19 cellular contexts compared by ENCODE assay signal in genomic region chr19:51729781-51730180, GRCh38. TPM values are rescaled to one million over a fixed set of nuclear protein-coding genes. Genes with fewer than 3 reads are reported as not detected.
DNase-seq lines count a peak whose midpoint lies in the region; ATAC-seq and TF ChIP-seq lines count a peak whose summit lies in the region.
"Had no signal": no experiment of that assay in that cellular context is flagged by ENCODE, and none has a peak within 500 bp of the region (broad histone marks: within the 10 kb centered on the region; RNA-seq: fewer than 3 reads in every experiment).

No MANE protein-coding gene starts in this region.

- H3K36me3 ChIP-seq in heart left ventricle (no peaks in the 10 kb centered on the region), adipocyte (ENCODE audit: control insufficient read depth, insufficient read depth, low read length, severe bottlenecking) (no peaks in the 10 kb centered on the region)
- H3K36me3 ChIP-seq: SJCRH30 had no signal

- ATAC-seq in left cardiac atrium: peak; percentile 42 to 48
- ATAC-seq in heart left ventricle: no peak
- no peak for ATAC-seq in GM19395 (IDR thresholded peaks at IDR 0.05; ENCODE audit: unreplicated experiment)

- H3K9ac ChIP-seq in adipocyte (ENCODE audit: low read length): peak overlapping the region; percentile 34

- no peak overlapping the region for H3K27ac ChIP-seq in heart left ventricle
- H3K27ac ChIP-seq: PC-9, SJCRH30 had no signal

- TF ChIP-seq POLR2A in heart left ventricle (IDR thresholded peaks at IDR 0.05): no peak

- no peak overlapping the region for H3K4me3 Mint-ChIP-seq in activated T-cell treated with anti-CD3 and anti-CD28 coated beads, Interleukin-2, amount 50 U/mL, for 24 hours
- H3K4me3 Mint-ChIP-seq: CD4-positive, alpha-beta T cell had no signal

- H3K36me3 Mint-ChIP-seq in activated T-cell treated with anti-CD3 and anti-CD28 coated beads, Interleukin-2, amount 50 U/mL, for 24 hours (ENCODE audit: low read depth): no peaks in the 10 kb centered on the region

- DNase-seq in left cardiac atrium (no peak), heart left ventricle (no peak), adipocyte (ENCODE audit: low read depth) (no peak), fibroblast of the aortic adventitia (ENCODE audit: low read depth) (peak; percentile 68), SK-N-DZ (ENCODE audit: low spot score) (no peak), retina (no peak)
- DNase-seq in activated T-cell treated with anti-CD3 and anti-CD28 coated beads, Interleukin-2, amount 50 U/mL, for 24 hours: no peak
- DNase-seq: 8988T; CD4-positive, alpha-beta T cell; NCI-H1105 treated with DMSO at 0.1 percent for 48 hours; NCI-H1694; NCI-H2081 treated with DMSO at 0.1 percent for 48 hours; NCI-H524; PC-9; SJCRH30 had no signal

- peaks cover 32% of the 10 kb centered on the region for H3K27me3 Mint-ChIP-seq in activated T-cell treated with anti-CD3 and anti-CD28 coated beads, Interleukin-2, amount 50 U/mL, for 24 hours

- no peak overlapping the region for H3K27ac Mint-ChIP-seq in activated T-cell treated with anti-CD3 and anti-CD28 coated beads, Interleukin-2, amount 50 U/mL, for 24 hours
- H3K27ac Mint-ChIP-seq: CD4-positive, alpha-beta T cell had no signal

- H3K4me1 Mint-ChIP-seq in activated T-cell treated with anti-CD3 and anti-CD28 coated beads, Interleukin-2, amount 50 U/mL, for 24 hours (ENCODE audit: low read depth): no peaks in the 10 kb centered on the region

- H3K27me3 ChIP-seq in heart left ventricle (peaks cover 5 to 60% (median 27%) of the 10 kb centered on the region in 9 donors), adipocyte (replicated peaks; ENCODE audit: control insufficient read depth, insufficient read depth, low read length) (no peaks in the 10 kb centered on the region)
- H3K27me3 ChIP-seq: SJCRH30 had no signal

- peaks cover 15% of the 10 kb centered on the region for H3K9me3 Mint-ChIP-seq in activated T-cell treated with anti-CD3 and anti-CD28 coated beads, Interleukin-2, amount 50 U/mL, for 24 hours

- peaks cover 0 to 3% (median 0%) of the 10 kb centered on the region in 12 donors for H3K9me3 ChIP-seq in heart left ventricle
- no peaks in the 10 kb centered on the region for H3K9me3 ChIP-seq in adipocyte (ENCODE audit: control insufficient read depth, low read length)
- H3K9me3 ChIP-seq: SJCRH30 had no signal

- TF ChIP-seq CTCF in heart left ventricle (IDR thresholded peaks at IDR 0.05) (no peak), fibroblast of the aortic adventitia (IDR thresholded peaks at IDR 0.05; ENCODE audit: insufficient read depth, low read length) (no peak)

- WGBS in heart left ventricle, 4 donors: 40 to 65% (median 55%) methylated on average over 2 of the region's 2 CpGs

- no peak overlapping the region for H3K4me3 ChIP-seq in heart left ventricle
- no peak overlapping the region for H3K4me3 ChIP-seq in adipocyte (ENCODE audit: low read length)
- no peak overlapping the region for H3K4me3 ChIP-seq in fibroblast of the aortic adventitia (ENCODE audit: low read depth, low read length)
- H3K4me3 ChIP-seq: PC-9, SJCRH30 had no signal

- H3K4me1 ChIP-seq in heart left ventricle: peaks cover 0 to 4% (median 0%) of the 10 kb centered on the region in 12 donors
- H3K4me1 ChIP-seq in adipocyte (ENCODE audit: control insufficient read depth, insufficient read depth, low read length): peaks cover 28% of the 10 kb centered on the region
- H3K4me1 ChIP-seq: SJCRH30 had no signal

- intact Hi-C loops in left cardiac atrium (cut with DNase I) (no loop called here), heart left ventricle (cut with DNase I) (no loop called here)

RNA-seq across cellular contexts. Expression of gene HAS1, which starts 6.0 kb away (rescaled TPM):
- total RNA-seq in left cardiac atrium: 1 to 10 TPM; 7.2 to 8.7 TPM
- total RNA-seq in heart left ventricle: 10 to 100 TPM in 1 of 9 donors, 1 to 10 TPM in 1, under 1 TPM in 4, not detected in 3; 0.17 to 16.0 (median 0.81) TPM
- under 1 TPM; 0.15 to 0.40 TPM for polyA plus RNA-seq in heart left ventricle
- total RNA-seq in fibroblast of the aortic adventitia (ENCODE audit: low replicate concordance): 0.09 and 0.49 TPM in 2 replicates
- not detected in 2 replicates for polyA plus RNA-seq in SK-N-DZ (2014; cell fraction: cytosol; rRNA removed)
- polyA plus RNA-seq in SK-N-DZ (2014; cell fraction: nucleus; rRNA removed): not detected in 2 replicates
- total RNA-seq: CD4-positive, alpha-beta T cell; H1; PC-9; SJCRH30 had no signal
- polyA plus RNA-seq: AG04450, BJ had no signal

RNA-seq across cellular contexts. Expression of gene FPR1, which starts 21.9 kb away (rescaled TPM):
- total RNA-seq in left cardiac atrium: 10 to 100 TPM; 12.9 to 14.5 TPM
- 10 to 100 TPM in 2 of 9 donors, 1 to 10 TPM in 7; 1.8 to 39.4 (median 4.7) TPM for total RNA-seq in heart left ventricle
- 1 to 10 TPM in 1 of 2 donors, under 1 TPM in 1; 0.15 to 4.8 TPM for polyA plus RNA-seq in heart left ventricle
- total RNA-seq in fibroblast of the aortic adventitia (ENCODE audit: low replicate concordance): not detected in 2 replicates
- polyA plus RNA-seq in SK-N-DZ (2014; cell fraction: cytosol; rRNA removed): not detected in 2 replicates
- polyA plus RNA-seq in SK-N-DZ (2014; cell fraction: nucleus; rRNA removed): not detected in 2 replicates
- total RNA-seq: H1, PC-9, SJCRH30 had no signal
- polyA plus RNA-seq: AG04450, BJ had no signal

RNA-seq across cellular contexts. Expression of gene FPR2, which starts 31.2 kb away (rescaled TPM):
- 1 to 10 TPM; 1.1 to 2.4 TPM for total RNA-seq in left cardiac atrium
- 10 to 100 TPM in 1 of 9 donors, 1 to 10 TPM in 2, under 1 TPM in 5, not detected in 1; 0.24 to 11.1 (median 0.80) TPM for total RNA-seq in heart left ventricle
- polyA plus RNA-seq in heart left ventricle: 1 to 10 TPM in 1 of 2 donors, under 1 TPM in 1; 0.11 to 1.1 TPM
- not detected in 2 replicates for total RNA-seq in fibroblast of the aortic adventitia (ENCODE audit: low replicate concordance)
- not detected in 2 replicates for polyA plus RNA-seq in SK-N-DZ (2014; cell fraction: cytosol; rRNA removed)
- polyA plus RNA-seq in SK-N-DZ (2014; cell fraction: nucleus; rRNA removed): not detected in 2 replicates
- total RNA-seq: CD4-positive, alpha-beta T cell; H1; PC-9; SJCRH30 had no signal
- polyA plus RNA-seq: AG04450, BJ had no signal

RNA-seq across cellular contexts. Expression of gene SPACA6, which starts 36.7 kb away (rescaled TPM):
- total RNA-seq in left cardiac atrium (10 to 100 TPM; 11.7 to 17.1 TPM), heart left ventricle (10 to 100 TPM in 5 of 9 donors, 1 to 10 TPM in 4; 2.9 to 15.1 (median 10.2) TPM), fibroblast of the aortic adventitia (ENCODE audit: low replicate concordance) (5.3 and 8.5 TPM in 2 replicates)
- 10 to 100 TPM in 1 of 2 donors, 1 to 10 TPM in 1; 6.1 to 16.8 TPM for polyA plus RNA-seq in heart left ventricle
- polyA plus RNA-seq in SK-N-DZ (2014; cell fraction: cytosol; rRNA removed): 3.5 and 4.7 TPM in 2 replicates
- polyA plus RNA-seq in SK-N-DZ (2014; cell fraction: nucleus; rRNA removed): 43.3 and 54.7 TPM in 2 replicates

Comparison
In these comparisons a context has a peak if more than half of its experiments do, and no peak if none do; other contexts are left out.
1. ATAC-seq: peak in left cardiac atrium (2 of 2); none in heart left ventricle (0 of 4) and GM19395 (single experiment).